In the genomic region with DNA sequence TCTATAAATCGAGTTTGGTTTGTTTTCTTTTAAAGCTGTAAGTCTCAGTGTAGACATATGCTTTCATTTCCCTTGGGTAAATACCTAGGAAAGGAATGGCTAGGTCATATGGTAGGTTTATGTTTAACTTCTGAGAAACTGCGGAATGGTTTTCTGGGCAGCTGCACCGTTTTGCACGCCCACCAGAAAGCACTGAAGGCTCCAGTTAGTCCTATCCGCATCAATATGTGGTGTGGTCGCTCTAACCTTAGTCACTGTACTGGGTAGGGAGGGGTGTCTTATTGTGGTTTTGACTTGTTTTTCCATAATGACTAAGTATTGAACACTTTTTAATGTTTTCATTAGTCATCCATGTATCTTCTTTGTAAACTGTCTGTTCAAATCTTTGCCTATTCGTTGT, we compare ENCODE assay signal across 1 cellular context.
TF ChIP-seq lines count a peak whose summit lies in the region.

No MANE protein-coding gene starts in this region.

TF ChIP-seq in GM23338, 12 proteins besides CTCF, POLR2A, EP300 and RAD21 (continued from another document):
- TF ChIP-seq, protein P1, sequence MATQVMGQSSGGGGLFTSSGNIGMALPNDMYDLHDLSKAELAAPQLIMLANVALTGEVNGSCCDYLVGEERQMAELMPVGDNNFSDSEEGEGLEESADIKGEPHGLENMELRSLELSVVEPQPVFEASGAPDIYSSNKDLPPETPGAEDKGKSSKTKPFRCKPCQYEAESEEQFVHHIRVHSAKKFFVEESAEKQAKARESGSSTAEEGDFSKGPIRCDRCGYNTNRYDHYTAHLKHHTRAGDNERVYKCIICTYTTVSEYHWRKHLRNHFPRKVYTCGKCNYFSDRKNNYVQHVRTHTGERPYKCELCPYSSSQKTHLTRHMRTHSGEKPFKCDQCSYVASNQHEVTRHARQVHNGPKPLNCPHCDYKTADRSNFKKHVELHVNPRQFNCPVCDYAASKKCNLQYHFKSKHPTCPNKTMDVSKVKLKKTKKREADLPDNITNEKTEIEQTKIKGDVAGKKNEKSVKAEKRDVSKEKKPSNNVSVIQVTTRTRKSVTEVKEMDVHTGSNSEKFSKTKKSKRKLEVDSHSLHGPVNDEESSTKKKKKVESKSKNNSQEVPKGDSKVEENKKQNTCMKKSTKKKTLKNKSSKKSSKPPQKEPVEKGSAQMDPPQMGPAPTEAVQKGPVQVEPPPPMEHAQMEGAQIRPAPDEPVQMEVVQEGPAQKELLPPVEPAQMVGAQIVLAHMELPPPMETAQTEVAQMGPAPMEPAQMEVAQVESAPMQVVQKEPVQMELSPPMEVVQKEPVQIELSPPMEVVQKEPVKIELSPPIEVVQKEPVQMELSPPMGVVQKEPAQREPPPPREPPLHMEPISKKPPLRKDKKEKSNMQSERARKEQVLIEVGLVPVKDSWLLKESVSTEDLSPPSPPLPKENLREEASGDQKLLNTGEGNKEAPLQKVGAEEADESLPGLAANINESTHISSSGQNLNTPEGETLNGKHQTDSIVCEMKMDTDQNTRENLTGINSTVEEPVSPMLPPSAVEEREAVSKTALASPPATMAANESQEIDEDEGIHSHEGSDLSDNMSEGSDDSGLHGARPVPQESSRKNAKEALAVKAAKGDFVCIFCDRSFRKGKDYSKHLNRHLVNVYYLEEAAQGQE (IDR thresholded peaks at IDR 0.05; ENCODE audit: unreplicated experiment) = no peak
- no peak for TF ChIP-seq POLR2AphosphoS5 (IDR thresholded peaks at IDR 0.05; ENCODE audit: low read depth)
TF ChIP-seq in GM23338: peak in this region for 0.
